Comparison of ENCODE assay signal across 8 cellular contexts in the genomic region with DNA sequence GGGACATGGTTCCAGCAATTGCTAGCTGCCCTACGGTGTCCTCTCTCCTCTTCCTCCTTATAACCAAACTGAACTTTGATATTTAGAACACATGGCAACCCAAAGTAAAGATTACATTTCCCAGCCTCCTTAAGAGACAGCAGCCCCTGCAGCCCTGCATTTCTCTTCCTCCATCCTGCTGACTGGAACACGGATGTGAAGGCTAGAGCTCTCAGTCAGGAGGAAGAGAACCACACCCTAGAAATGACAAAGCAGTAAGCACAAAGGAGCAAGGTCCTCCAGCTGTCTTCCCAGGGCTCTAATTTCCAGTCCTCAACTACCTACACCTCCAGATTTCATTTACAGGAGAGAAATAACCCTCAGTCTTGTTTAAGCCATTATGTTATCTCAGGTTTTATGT. TPM values are rescaled to one million over a fixed set of nuclear protein-coding genes. Genes with fewer than 3 reads are reported as not detected.
DNase-seq lines count a peak whose midpoint lies in the region; ATAC-seq and TF ChIP-seq lines count a peak whose summit lies in the region.

No MANE protein-coding gene starts in this region.

- H3K79me2 ChIP-seq in smooth muscle cell (ENCODE audit: low read depth) = peaks cover 76% of the 10 kb centered on the region

- peaks cover 21% of the 10 kb centered on the region for H3K36me3 Mint-ChIP-seq in HFFc6 (ENCODE audit: low read depth)

- peak overlapping the region; percentile 94 for H3K27ac Mint-ChIP-seq in HFFc6

- WGBS in adrenal gland, 4 donors = 45 to 60% (median 50%) methylated on average over 2 of the region's 2 CpGs
- WGBS in heart right ventricle, 2 donors = 39 to 63% methylated on average over 2 of the region's 2 CpGs
- 72% methylated on average over 2 of the region's 2 CpGs for WGBS in smooth muscle cell (ENCODE audit: low lambda C conversion rate)

- intact Hi-C loops in adrenal gland (cut with DNase I) = no loop called here
- intact Hi-C loops in heart right ventricle (cut with DNase I) = loop anchor here in 1 of 10 donors (5.0 kb wide), 1 partner anchor 133 kb away; no protein-coding TSS in a partner anchor

- H3K27me3 ChIP-seq in adrenal gland (no peaks in the 10 kb centered on the region), heart right ventricle (no peaks in the 10 kb centered on the region), smooth muscle cell (ENCODE audit: low read depth) (no peaks in the 10 kb centered on the region)

- H3K27ac ChIP-seq in adrenal gland = peak overlapping the region in 4 of 5 donors; percentile 62 to 83 (median 74)
- peak overlapping the region; percentile 70 to 93 (median 83) for H3K27ac ChIP-seq in heart right ventricle
- peak overlapping the region; percentile 73 for H3K27ac ChIP-seq in smooth muscle cell (ENCODE audit: low read depth)

- H3K4me1 Mint-ChIP-seq in HFFc6 (ENCODE audit: low read depth) = peaks cover 43% of the 10 kb centered on the region

- TF ChIP-seq CTCF in HFFc6 (IDR thresholded peaks at IDR 0.05) = no peak
- TF ChIP-seq CTCF in adrenal gland (IDR thresholded peaks at IDR 0.05) = no peak
- TF ChIP-seq CTCF in heart right ventricle (IDR thresholded peaks at IDR 0.05) = no peak
- TF ChIP-seq CTCF in smooth muscle cell (IDR thresholded peaks at IDR 0.05; ENCODE audit: borderline replicate concordance, insufficient read depth, poor library complexity, severe bottlenecking) = no peak

- no peak for TF ChIP-seq POLR2A in adrenal gland (IDR thresholded peaks at IDR 0.05)

- H3K4me3 Mint-ChIP-seq in HFFc6 = peak overlapping the region; percentile 11; the same call in 1 of the 2 replicates

- ATAC-seq in heart right ventricle (peak in 7 of 8 donors; percentile 27 to 87 (median 71)), GM18511 (IDR thresholded peaks at IDR 0.05; ENCODE audit: unreplicated experiment) (no peak), GM21360 (IDR thresholded peaks at IDR 0.05; ENCODE audit: unreplicated experiment) (no peak)

- no peak overlapping the region for H3K4me3 ChIP-seq in adrenal gland
- H3K4me3 ChIP-seq in heart right ventricle = peak overlapping the region in 1 of 10 donors; percentile 7
- no peak overlapping the region for H3K4me3 ChIP-seq in smooth muscle cell

- no peak for DNase-seq in HFFc6
- no peak for DNase-seq in adrenal gland
- DNase-seq in heart right ventricle = peak in 1 of 2 donors; percentile 26
- no peak for DNase-seq in smooth muscle cell (lab: John Stamatoyannopoulos, UW; ENCODE audit: unreplicated experiment)
- no peak for DNase-seq in SHP77 (lab: John Stamatoyannopoulos, UW)
- DNase-seq in AG08396 (ENCODE audit: low spot score) = no peak

- no peaks in the 10 kb centered on the region; the same call in 1 of the 2 replicates for H3K27me3 Mint-ChIP-seq in HFFc6 (ENCODE audit: insufficient read depth)

- no peaks in the 10 kb centered on the region for H3K9me3 ChIP-seq in adrenal gland (replicated peaks in 1 of 3)
- no peaks in the 10 kb centered on the region for H3K9me3 ChIP-seq in heart right ventricle
- H3K9me3 ChIP-seq in smooth muscle cell (replicated peaks; ENCODE audit: low read depth) = no peaks in the 10 kb centered on the region

- H3K4me1 ChIP-seq in adrenal gland (replicated peaks in 1 of 2) (peaks cover 21 to 41% of the 10 kb centered on the region in 2 donors), heart right ventricle (peaks cover 27 to 67% (median 44%) of the 10 kb centered on the region in 9 donors), smooth muscle cell (ENCODE audit: low read depth) (no peaks in the 10 kb centered on the region)

- H3K9ac ChIP-seq in smooth muscle cell (ENCODE audit: low read depth) = no peak overlapping the region

- H2AFZ ChIP-seq in smooth muscle cell (ENCODE audit: low read depth) = no peak overlapping the region

- peaks cover 100% of the 10 kb centered on the region for H4K20me1 ChIP-seq in smooth muscle cell (ENCODE audit: low read depth)

- H3K9me3 Mint-ChIP-seq in HFFc6 = no peaks in the 10 kb centered on the region

- peaks cover 11% of the 10 kb centered on the region for H3F3A ChIP-seq in smooth muscle cell (ENCODE audit: low read depth)

- H3K4me2 ChIP-seq in smooth muscle cell = no peak overlapping the region

- H3K36me3 ChIP-seq in adrenal gland (replicated peaks in 1 of 2) (peaks cover 0 to 62% of the 10 kb centered on the region in 2 donors), heart right ventricle (peaks cover 0 to 96% (median 28%) of the 10 kb centered on the region in 9 donors), smooth muscle cell (ENCODE audit: low read depth) (peaks cover 7% of the 10 kb centered on the region)

RNA-seq across cellular contexts. Expression of a gene that starts 10.9 kb away (rescaled TPM):
- 100 to 1,000 TPM in 3 of 6 experiments, 10 to 100 TPM in 3; 84.7 to 103 (median 99.7) TPM for total RNA-seq in HFFc6 (2021; fragmentation: NEBNext Ultra II Directional; extraction: Animal tissue kit (Norgen Biotek cat#: 25700))
- total RNA-seq in adrenal gland (100 to 1,000 TPM in 3 of 8 donors, 10 to 100 TPM in 5; 61.1 to 234 (median 96.6) TPM), heart right ventricle (100 to 1,000 TPM in 2 of 10 donors, 10 to 100 TPM in 8; 70.4 to 109 (median 89.0) TPM), smooth muscle cell (74.1 and 101 TPM in 2 replicates)
- polyA plus RNA-seq in adrenal gland (10 to 100 TPM; 39.3 to 92.6 (median 74.3) TPM), heart right ventricle (10 to 100 TPM; 27.2 to 53.9 TPM), smooth muscle cell (90.8 and 134 TPM in 2 replicates)

RNA-seq across cellular contexts. Expression of a gene that starts 44.0 kb away (rescaled TPM):
- 10 to 100 TPM; 14.2 to 22.0 (median 18.8) TPM for total RNA-seq in HFFc6 (2021; fragmentation: NEBNext Ultra II Directional; extraction: Animal tissue kit (Norgen Biotek cat#: 25700))
- total RNA-seq in adrenal gland (10 to 100 TPM; 14.3 to 24.4 (median 20.7) TPM), heart right ventricle (10 to 100 TPM in 8 of 10 donors, 1 to 10 TPM in 2; 7.3 to 14.6 (median 12.1) TPM), smooth muscle cell (25.2 and 27.0 TPM in 2 replicates)
- polyA plus RNA-seq in adrenal gland (10 to 100 TPM in 1 of 3 donors, 1 to 10 TPM in 2; 9.2 to 10.6 (median 9.5) TPM), heart right ventricle (1 to 10 TPM; 4.5 to 4.6 TPM), smooth muscle cell (7.2 and 9.2 TPM in 2 replicates)

Comparison
In these comparisons a context has a peak if more than half of its experiments do, and no peak if none do; other contexts are left out.
1. ATAC-seq: peak in heart right ventricle (7 of 8); none in GM18511 (single experiment) and GM21360 (single experiment).
2. Peak in every context shown above with its lines, with median percentiles within 50 percentile points of each other: H3K27ac ChIP-seq.